34 cellular contexts compared by ENCODE assay signal in the genomic region with DNA sequence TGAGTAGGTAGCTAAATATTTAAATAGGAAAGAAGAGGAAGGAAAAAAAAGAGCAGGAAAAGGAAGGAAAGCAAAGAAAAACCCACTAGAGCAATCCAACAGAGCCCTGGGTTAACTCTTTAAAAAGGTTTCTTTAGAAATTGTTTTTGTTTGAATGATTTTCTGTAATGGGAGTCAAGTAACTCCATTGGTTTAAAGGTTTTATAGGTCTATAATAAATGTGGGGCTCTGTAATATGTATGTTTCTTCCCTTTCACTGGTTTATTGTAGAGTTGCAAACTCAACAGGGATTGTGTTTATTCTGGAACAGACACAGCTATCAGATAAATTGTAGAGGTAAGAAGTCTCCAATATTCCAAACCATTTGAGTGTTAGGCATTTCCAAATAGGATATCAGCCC.
"Had no signal": no experiment of that assay in that cellular context is flagged by ENCODE, and none has a peak within 500 bp of the region (broad histone marks: within the 10 kb centered on the region; RNA-seq: fewer than 3 reads in every experiment).

No MANE protein-coding gene starts in this region.

- H3K36me3 ChIP-seq: adrenal gland, esophagus squamous epithelium, gastroesophageal sphincter, WERI-Rb-1 had no signal

- H3K36me3 Mint-ChIP-seq: activated CD4-positive, alpha-beta memory T cell treated with anti-CD3 and anti-CD28 coated beads for 36 hours; activated naive CD4-positive, alpha-beta T cell treated with anti-CD3 and anti-CD28 coated beads, Interleukin-2, amount 50 U/mL, for 24 hours; activated naive CD8-positive, alpha-beta T cell treated with anti-CD3 and anti-CD28 coated beads for 36 hours had no signal

- ATAC-seq: activated CD4-positive, CD25-positive, alpha-beta regulatory T cell treated with anti-CD3 and anti-CD28 coated beads, Interleukin-2, amount 50 U/mL, for 24 hours; activated CD8-positive, alpha-beta memory T cell treated with anti-CD3 and anti-CD28 coated beads, Interleukin-2, amount 10 ng/mL, durations not matched to agents 7 days and 5 days; activated CD8-positive, alpha-beta T cell treated with anti-CD3 and anti-CD28 coated beads, Interleukin-2, amount 10 ng/mL, durations not matched to agents 7 days and 5 days; activated naive CD8-positive, alpha-beta T cell treated with anti-CD3 and anti-CD28 coated beads, Interleukin-2, amount 50 U/mL, for 24 hours; body of pancreas; effector memory CD8-positive, alpha-beta T cell; gastroesophageal sphincter; T-helper 17 cell had no signal

- H3K9me3 ChIP-seq: adrenal gland, body of pancreas, esophagus squamous epithelium, gastroesophageal sphincter had no signal

- H3K27ac ChIP-seq: adrenal gland, body of pancreas, epithelial cell of prostate, esophagus squamous epithelium, gastroesophageal sphincter, WERI-Rb-1 had no signal

- DNase-seq: activated B cell treated with CpG ODN at 0.5 μM for 24 hours; activated CD4-positive, alpha-beta memory T cell treated with anti-CD3 and anti-CD28 coated beads for 36 hours; activated CD4-positive, alpha-beta T cell treated with anti-CD3 and anti-CD28 coated beads for 48 hours; activated CD8-positive, alpha-beta memory T cell treated with anti-CD3 and anti-CD28 coated beads, Interleukin-2, amount 10 ng/mL, durations not matched to agents 7 days and 5 days; activated CD8-positive, alpha-beta memory T cell treated with anti-CD3 and anti-CD28 coated beads, Interleukin-2, amount 50 U/mL, for 4 hours; activated CD8-positive, alpha-beta T cell treated with anti-CD3 and anti-CD28 coated beads, Interleukin-2, amount 10 ng/mL, durations not matched to agents 7 days and 5 days; activated effector memory CD4-positive, alpha-beta T cell treated with anti-CD3 and anti-CD28 coated beads, Interleukin-2, amount 50 U/mL, for 16 hours; activated naive CD4-positive, alpha-beta T cell treated with anti-CD3 and anti-CD28 coated beads for 36 hours; activated naive CD8-positive, alpha-beta T cell treated with anti-CD3 and anti-CD28 coated beads for 36 hours; activated naive CD8-positive, alpha-beta T cell treated with anti-CD3 and anti-CD28 coated beads, Interleukin-2, amount 50 U/mL, for 24 hours; activated T-cell treated with anti-CD3 and anti-CD28 coated beads, Interleukin-2, amount 50 U/mL, for 1 hour; activated T-cell treated with anti-CD3 and anti-CD28 coated beads, Interleukin-2, amount 50 U/mL, for 48 hours; adrenal gland; amygdala; aorta; body of pancreas; caudate nucleus; cortex of kidney; dermis blood vessel endothelial cell; effector CD4-positive, alpha-beta T cell; effector memory CD8-positive, alpha-beta T cell; esophagus squamous epithelium; foreskin melanocyte; head of caudate nucleus; T-helper 17 cell; T1000; WERI-Rb-1 had no signal

- H3K4me1 Mint-ChIP-seq: activated naive CD4-positive, alpha-beta T cell treated with anti-CD3 and anti-CD28 coated beads, Interleukin-2, amount 50 U/mL, for 24 hours had no signal

- H3K9me3 Mint-ChIP-seq: activated B cell treated with CpG ODN at 0.5 μM for 24 hours; activated CD4-positive, alpha-beta memory T cell treated with anti-CD3 and anti-CD28 coated beads for 36 hours; activated naive CD4-positive, alpha-beta T cell treated with anti-CD3 and anti-CD28 coated beads for 36 hours; activated naive CD4-positive, alpha-beta T cell treated with anti-CD3 and anti-CD28 coated beads, Interleukin-2, amount 50 U/mL, for 24 hours; activated naive CD8-positive, alpha-beta T cell treated with anti-CD3 and anti-CD28 coated beads for 36 hours; activated naive CD8-positive, alpha-beta T cell treated with anti-CD3 and anti-CD28 coated beads, Interleukin-2, amount 50 U/mL, for 24 hours; activated T-helper 1 cell treated with anti-CD3 and anti-CD28 coated beads, Interleukin-12 subunit alpha, Interleukin-12 subunit beta, Interleukin-2, Interleukin-4 antibody, amounts not matched to agents 30 ng/mL and 10 ng/mL and 1 ng/mL, durations not matched to agents 14 hours and 24 hours and 36 hours; activated T-helper 2 cell treated with anti-CD3 and anti-CD28 coated beads, Interferon-gamma antibody, Interleukin-2, Interleukin-4, amounts not matched to agents 10 μg/mL and 5 μg/mL and 100 μg/mL, durations not matched to agents 14 hours and 24 hours and 36 hours; effector memory CD8-positive, alpha-beta T cell; T-helper 2 cell treated with Interferon-gamma antibody and Interleukin-4, amounts not matched to agents 5 μg/mL and 100 μg/mL, for 36 hours had no signal

- H3K4me1 ChIP-seq: adrenal gland, body of pancreas had no signal

- H3K27me3 ChIP-seq: adrenal gland, body of pancreas, gastroesophageal sphincter had no signal

- H3K4me3 ChIP-seq: adrenal gland, body of pancreas, esophagus squamous epithelium, gastroesophageal sphincter had no signal

- H3K27ac Mint-ChIP-seq: activated B cell treated with CpG ODN at 0.5 μM for 24 hours; activated CD4-positive, alpha-beta memory T cell treated with anti-CD3 and anti-CD28 coated beads for 36 hours; activated CD8-positive, alpha-beta memory T cell treated with anti-CD3 and anti-CD28 coated beads, Interleukin-2, amount 10 ng/mL, durations not matched to agents 7 days and 5 days; activated CD8-positive, alpha-beta T cell treated with anti-CD3 and anti-CD28 coated beads, Interleukin-2, amount 10 ng/mL, durations not matched to agents 7 days and 5 days; activated naive CD4-positive, alpha-beta T cell treated with anti-CD3 and anti-CD28 coated beads for 36 hours; activated naive CD4-positive, alpha-beta T cell treated with anti-CD3 and anti-CD28 coated beads, Interleukin-2, amount 50 U/mL, for 24 hours; activated naive CD8-positive, alpha-beta T cell treated with anti-CD3 and anti-CD28 coated beads for 36 hours; activated naive CD8-positive, alpha-beta T cell treated with anti-CD3 and anti-CD28 coated beads, Interleukin-2, amount 50 U/mL, for 24 hours; activated T-helper 1 cell treated with anti-CD3 and anti-CD28 coated beads, Interleukin-12 subunit alpha, Interleukin-12 subunit beta, Interleukin-2, Interleukin-4 antibody, amounts not matched to agents 30 ng/mL and 10 ng/mL and 1 ng/mL, durations not matched to agents 14 hours and 24 hours and 36 hours; activated T-helper 2 cell treated with anti-CD3 and anti-CD28 coated beads, Interferon-gamma antibody, Interleukin-2, Interleukin-4, amounts not matched to agents 10 μg/mL and 5 μg/mL and 100 μg/mL, durations not matched to agents 14 hours and 24 hours and 36 hours; effector memory CD8-positive, alpha-beta T cell; T-helper 17 cell; T-helper 2 cell treated with Interferon-gamma antibody and Interleukin-4, amounts not matched to agents 5 μg/mL and 100 μg/mL, for 36 hours had no signal

- H3K27me3 Mint-ChIP-seq: activated B cell treated with CpG ODN at 0.5 μM for 24 hours had no signal

- H3K4me3 Mint-ChIP-seq: activated B cell treated with CpG ODN at 0.5 μM for 24 hours; activated CD4-positive, alpha-beta memory T cell treated with anti-CD3 and anti-CD28 coated beads for 36 hours; activated CD8-positive, alpha-beta memory T cell treated with anti-CD3 and anti-CD28 coated beads, Interleukin-2, amount 10 ng/mL, durations not matched to agents 7 days and 5 days; activated CD8-positive, alpha-beta T cell treated with anti-CD3 and anti-CD28 coated beads, Interleukin-2, amount 10 ng/mL, durations not matched to agents 7 days and 5 days; activated naive CD4-positive, alpha-beta T cell treated with anti-CD3 and anti-CD28 coated beads for 36 hours; activated naive CD4-positive, alpha-beta T cell treated with anti-CD3 and anti-CD28 coated beads, Interleukin-2, amount 50 U/mL, for 24 hours; activated naive CD8-positive, alpha-beta T cell treated with anti-CD3 and anti-CD28 coated beads for 36 hours; activated naive CD8-positive, alpha-beta T cell treated with anti-CD3 and anti-CD28 coated beads, Interleukin-2, amount 50 U/mL, for 24 hours; activated T-helper 1 cell treated with anti-CD3 and anti-CD28 coated beads, Interleukin-12 subunit alpha, Interleukin-12 subunit beta, Interleukin-2, Interleukin-4 antibody, amounts not matched to agents 30 ng/mL and 10 ng/mL and 1 ng/mL, durations not matched to agents 14 hours and 24 hours and 36 hours; effector memory CD8-positive, alpha-beta T cell; T-helper 17 cell; T-helper 2 cell treated with Interferon-gamma antibody and Interleukin-4, amounts not matched to agents 5 μg/mL and 100 μg/mL, for 36 hours had no signal
